Comparison of ENCODE assay signal across 37 cellular contexts in the genomic region with DNA sequence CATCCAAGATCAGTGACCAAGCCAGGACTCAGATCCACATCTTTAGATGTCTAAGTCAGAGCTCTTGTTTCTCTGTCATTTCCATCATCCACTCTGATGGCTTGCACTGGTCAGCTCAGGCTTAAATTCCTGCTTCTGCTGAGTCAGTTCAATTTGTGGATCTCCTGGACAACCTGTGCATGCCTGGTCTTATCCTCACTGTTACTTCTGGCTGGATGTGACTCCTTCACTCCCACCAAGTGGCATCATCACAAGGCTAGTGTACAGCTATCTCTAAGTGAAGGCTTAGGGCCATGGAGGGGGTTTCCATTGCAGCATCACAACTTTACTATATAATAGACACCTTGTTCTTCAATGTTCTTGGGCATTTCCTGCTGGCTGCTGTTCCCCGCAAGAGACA.
"Had no signal": no experiment of that assay in that cellular context is flagged by ENCODE, and none has a peak within 500 bp of the region (broad histone marks: within the 10 kb centered on the region; RNA-seq: fewer than 3 reads in every experiment).

No MANE protein-coding gene starts in this region.

- H3K9me3 Mint-ChIP-seq: activated B cell treated with CpG ODN at 0.5 μM for 24 hours; activated CD4-positive, alpha-beta memory T cell treated with anti-CD3 and anti-CD28 coated beads for 36 hours; activated CD4-positive, alpha-beta T cell treated with anti-CD3 and anti-CD28 coated beads, Interleukin-2, amount 10 ng/mL, durations not matched to agents 24 days and 14 days; activated naive CD4-positive, alpha-beta T cell treated with anti-CD3 and anti-CD28 coated beads for 36 hours; activated naive CD4-positive, alpha-beta T cell treated with anti-CD3 and anti-CD28 coated beads, Interleukin-2, amount 50 U/mL, for 24 hours; activated naive CD8-positive, alpha-beta T cell treated with anti-CD3 and anti-CD28 coated beads for 36 hours; activated naive CD8-positive, alpha-beta T cell treated with anti-CD3 and anti-CD28 coated beads, Interleukin-2, amount 50 U/mL, for 24 hours; activated T-helper 1 cell treated with anti-CD3 and anti-CD28 coated beads, Interleukin-12 subunit alpha, Interleukin-12 subunit beta, Interleukin-2, Interleukin-4 antibody, amounts not matched to agents 30 ng/mL and 10 ng/mL and 1 ng/mL, durations not matched to agents 14 hours and 24 hours and 36 hours; activated T-helper 2 cell treated with anti-CD3 and anti-CD28 coated beads, Interferon-gamma antibody, Interleukin-2, Interleukin-4, amounts not matched to agents 10 μg/mL and 5 μg/mL and 100 μg/mL, durations not matched to agents 14 hours and 24 hours and 36 hours; T-helper 2 cell treated with Interferon-gamma antibody and Interleukin-4, amounts not matched to agents 5 μg/mL and 100 μg/mL, for 36 hours had no signal

- ATAC-seq: activated CD4-positive, alpha-beta T cell treated with anti-CD3 and anti-CD28 coated beads for 36 hours; activated CD8-positive, alpha-beta memory T cell treated with anti-CD3 and anti-CD28 coated beads, Interleukin-2, amount 10 ng/mL, durations not matched to agents 7 days and 5 days; activated CD8-positive, alpha-beta T cell treated with anti-CD3 and anti-CD28 coated beads, Interleukin-2, amount 10 ng/mL, durations not matched to agents 7 days and 5 days; activated naive CD8-positive, alpha-beta T cell treated with anti-CD3 and anti-CD28 coated beads, Interleukin-2, amount 50 U/mL, for 24 hours; body of pancreas; T-helper 17 cell had no signal

- H3K4me3 ChIP-seq: adrenal gland, body of pancreas, cardiac muscle cell, colonic mucosa, esophagus squamous epithelium had no signal

- H3K36me3 ChIP-seq: adrenal gland, cardiac muscle cell, colonic mucosa, esophagus squamous epithelium, WERI-Rb-1 had no signal

- DNase-seq: activated B cell treated with CpG ODN at 0.5 μM for 24 hours; activated CD4-positive, alpha-beta memory T cell treated with anti-CD3 and anti-CD28 coated beads for 36 hours; activated CD4-positive, alpha-beta T cell treated with anti-CD3 and anti-CD28 coated beads for 36 hours; activated CD4-positive, alpha-beta T cell treated with anti-CD3 and anti-CD28 coated beads, Interleukin-2, amount 10 ng/mL, durations not matched to agents 24 days and 14 days; activated CD4-positive, CD25-positive, alpha-beta regulatory T cell treated with anti-CD3 and anti-CD28 coated beads, Interleukin-2, amount 50 U/mL, for 72 hours; activated CD8-positive, alpha-beta memory T cell treated with anti-CD3 and anti-CD28 coated beads, Interleukin-2, amount 10 ng/mL, durations not matched to agents 7 days and 5 days; activated CD8-positive, alpha-beta memory T cell treated with anti-CD3 and anti-CD28 coated beads, Interleukin-2, amount 50 U/mL, for 4 hours; activated CD8-positive, alpha-beta T cell treated with anti-CD3 and anti-CD28 coated beads, Interleukin-2, amount 10 ng/mL, durations not matched to agents 7 days and 5 days; activated effector memory CD4-positive, alpha-beta T cell treated with anti-CD3 and anti-CD28 coated beads, Interleukin-2, amount 50 U/mL, for 16 hours; activated naive CD4-positive, alpha-beta T cell treated with anti-CD3 and anti-CD28 coated beads for 36 hours; activated naive CD8-positive, alpha-beta T cell treated with anti-CD3 and anti-CD28 coated beads for 36 hours; activated naive CD8-positive, alpha-beta T cell treated with anti-CD3 and anti-CD28 coated beads, Interleukin-2, amount 50 U/mL, for 24 hours; activated T-cell treated with anti-CD3 and anti-CD28 coated beads, Interleukin-2, amount 50 U/mL, for 1 hour; activated T-cell treated with anti-CD3 and anti-CD28 coated beads, Interleukin-2, amount 50 U/mL, for 48 hours; adrenal gland; amygdala; aorta; body of pancreas; central memory CD4-positive, alpha-beta T cell; cerebellar nuclear complex; colonic mucosa; effector CD8-positive, alpha-beta T cell; esophagus squamous epithelium; head of caudate nucleus; T-helper 1 cell; T-helper 17 cell; T1000; WERI-Rb-1 had no signal

- FAIRE-seq: endometrium, endothelial cell of umbilical vein, frontal cortex had no signal

- H3K9me3 ChIP-seq: adrenal gland, body of pancreas, colonic mucosa, esophagus squamous epithelium had no signal

- H3K4me1 Mint-ChIP-seq: activated B cell treated with CpG ODN at 0.5 μM for 24 hours; activated CD4-positive, alpha-beta T cell treated with anti-CD3 and anti-CD28 coated beads for 36 hours; activated CD4-positive, alpha-beta T cell treated with anti-CD3 and anti-CD28 coated beads, Interleukin-2, amount 10 ng/mL, durations not matched to agents 24 days and 14 days; activated CD8-positive, alpha-beta memory T cell treated with anti-CD3 and anti-CD28 coated beads, Interleukin-2, amount 10 ng/mL, durations not matched to agents 7 days and 5 days; activated naive CD4-positive, alpha-beta T cell treated with anti-CD3 and anti-CD28 coated beads, Interleukin-2, amount 50 U/mL, for 24 hours; activated naive CD8-positive, alpha-beta T cell treated with anti-CD3 and anti-CD28 coated beads for 36 hours; activated naive CD8-positive, alpha-beta T cell treated with anti-CD3 and anti-CD28 coated beads, Interleukin-2, amount 50 U/mL, for 24 hours; T-helper 17 cell had no signal

- H3K36me3 Mint-ChIP-seq: activated CD4-positive, alpha-beta memory T cell treated with anti-CD3 and anti-CD28 coated beads for 36 hours; activated CD8-positive, alpha-beta memory T cell treated with anti-CD3 and anti-CD28 coated beads, Interleukin-2, amount 10 ng/mL, durations not matched to agents 7 days and 5 days; activated naive CD4-positive, alpha-beta T cell treated with anti-CD3 and anti-CD28 coated beads, Interleukin-2, amount 50 U/mL, for 24 hours; activated naive CD8-positive, alpha-beta T cell treated with anti-CD3 and anti-CD28 coated beads for 36 hours had no signal

- H3K27ac Mint-ChIP-seq: activated B cell treated with CpG ODN at 0.5 μM for 24 hours; activated CD4-positive, alpha-beta memory T cell treated with anti-CD3 and anti-CD28 coated beads for 36 hours; activated CD4-positive, alpha-beta T cell treated with anti-CD3 and anti-CD28 coated beads for 36 hours; activated CD4-positive, alpha-beta T cell treated with anti-CD3 and anti-CD28 coated beads, Interleukin-2, amount 10 ng/mL, durations not matched to agents 24 days and 14 days; activated CD8-positive, alpha-beta memory T cell treated with anti-CD3 and anti-CD28 coated beads, Interleukin-2, amount 10 ng/mL, durations not matched to agents 7 days and 5 days; activated CD8-positive, alpha-beta T cell treated with anti-CD3 and anti-CD28 coated beads, Interleukin-2, amount 10 ng/mL, durations not matched to agents 7 days and 5 days; activated naive CD4-positive, alpha-beta T cell treated with anti-CD3 and anti-CD28 coated beads for 36 hours; activated naive CD4-positive, alpha-beta T cell treated with anti-CD3 and anti-CD28 coated beads, Interleukin-2, amount 50 U/mL, for 24 hours; activated naive CD8-positive, alpha-beta T cell treated with anti-CD3 and anti-CD28 coated beads for 36 hours; activated naive CD8-positive, alpha-beta T cell treated with anti-CD3 and anti-CD28 coated beads, Interleukin-2, amount 50 U/mL, for 24 hours; activated T-helper 1 cell treated with anti-CD3 and anti-CD28 coated beads, Interleukin-12 subunit alpha, Interleukin-12 subunit beta, Interleukin-2, Interleukin-4 antibody, amounts not matched to agents 30 ng/mL and 10 ng/mL and 1 ng/mL, durations not matched to agents 14 hours and 24 hours and 36 hours; activated T-helper 2 cell treated with anti-CD3 and anti-CD28 coated beads, Interferon-gamma antibody, Interleukin-2, Interleukin-4, amounts not matched to agents 10 μg/mL and 5 μg/mL and 100 μg/mL, durations not matched to agents 14 hours and 24 hours and 36 hours; T-helper 17 cell; T-helper 2 cell treated with Interferon-gamma antibody and Interleukin-4, amounts not matched to agents 5 μg/mL and 100 μg/mL, for 36 hours had no signal

- H3K27me3 ChIP-seq: adrenal gland, body of pancreas, cardiac muscle cell, colonic mucosa had no signal

- H3K4me1 ChIP-seq: adrenal gland, body of pancreas, colonic mucosa, esophagus squamous epithelium had no signal

- H3K4me3 Mint-ChIP-seq: activated B cell treated with CpG ODN at 0.5 μM for 24 hours; activated CD4-positive, alpha-beta memory T cell treated with anti-CD3 and anti-CD28 coated beads for 36 hours; activated CD4-positive, alpha-beta T cell treated with anti-CD3 and anti-CD28 coated beads for 36 hours; activated CD4-positive, alpha-beta T cell treated with anti-CD3 and anti-CD28 coated beads, Interleukin-2, amount 10 ng/mL, durations not matched to agents 24 days and 14 days; activated CD8-positive, alpha-beta memory T cell treated with anti-CD3 and anti-CD28 coated beads, Interleukin-2, amount 10 ng/mL, durations not matched to agents 7 days and 5 days; activated CD8-positive, alpha-beta T cell treated with anti-CD3 and anti-CD28 coated beads, Interleukin-2, amount 10 ng/mL, durations not matched to agents 7 days and 5 days; activated naive CD4-positive, alpha-beta T cell treated with anti-CD3 and anti-CD28 coated beads for 36 hours; activated naive CD4-positive, alpha-beta T cell treated with anti-CD3 and anti-CD28 coated beads, Interleukin-2, amount 50 U/mL, for 24 hours; activated naive CD8-positive, alpha-beta T cell treated with anti-CD3 and anti-CD28 coated beads for 36 hours; activated naive CD8-positive, alpha-beta T cell treated with anti-CD3 and anti-CD28 coated beads, Interleukin-2, amount 50 U/mL, for 24 hours; activated T-helper 1 cell treated with anti-CD3 and anti-CD28 coated beads, Interleukin-12 subunit alpha, Interleukin-12 subunit beta, Interleukin-2, Interleukin-4 antibody, amounts not matched to agents 30 ng/mL and 10 ng/mL and 1 ng/mL, durations not matched to agents 14 hours and 24 hours and 36 hours; T-helper 17 cell; T-helper 2 cell treated with Interferon-gamma antibody and Interleukin-4, amounts not matched to agents 5 μg/mL and 100 μg/mL, for 36 hours had no signal

- H3K27ac ChIP-seq: adrenal gland, body of pancreas, cardiac muscle cell, colonic mucosa, epithelial cell of prostate, esophagus squamous epithelium, WERI-Rb-1 had no signal
